Comparison of ENCODE assay signal across 1 cellular context in the genomic region with DNA sequence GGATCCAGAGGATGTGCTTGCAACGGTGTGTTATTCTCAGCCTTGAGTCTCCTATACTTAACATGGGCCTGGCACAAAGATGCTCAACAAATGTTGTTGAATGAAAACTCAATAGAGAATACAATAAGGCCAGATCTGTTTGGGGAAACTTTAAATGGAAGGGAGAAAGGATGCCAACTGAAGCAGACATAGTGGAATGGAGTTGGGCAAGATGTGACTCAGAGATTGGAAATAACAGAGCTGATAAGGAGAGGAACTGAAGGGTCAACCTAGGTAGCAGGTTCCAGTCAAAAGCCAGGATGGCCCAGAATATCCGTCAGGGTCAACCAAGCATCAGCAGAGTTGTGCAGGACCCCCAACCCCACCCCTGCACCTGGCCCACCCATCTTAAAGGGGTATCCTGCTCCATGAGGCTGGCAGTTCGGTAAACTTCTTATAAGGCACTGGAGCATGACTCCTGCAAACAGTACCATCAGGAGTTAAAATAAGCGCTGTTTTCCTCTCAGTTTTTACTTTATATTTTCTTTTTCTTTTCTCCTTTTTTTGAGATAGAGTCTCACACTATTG.
TF ChIP-seq lines count a peak whose summit lies in the region.

No MANE protein-coding gene starts in this region.

TF ChIP-seq in GM23338, 12 proteins besides CTCF, POLR2A, EP300 and RAD21:
- TF ChIP-seq STAT1 (IDR thresholded peaks at IDR 0.05; ENCODE audit: unreplicated experiment) (no peak), JUNB (IDR thresholded peaks at IDR 0.05; ENCODE audit: unreplicated experiment) (no peak), CREB1 (CRISPR knock-in tag; IDR thresholded peaks at IDR 0.05; ENCODE audit: low read depth) (no peak), ZNF331 (CRISPR knock-in tag; IDR thresholded peaks at IDR 0.05; ENCODE audit: low read depth) (no peak), ETS1 (IDR thresholded peaks at IDR 0.05) (no peak), EZH2phosphoT487 (IDR thresholded peaks at IDR 0.05; ENCODE audit: unreplicated experiment) (no peak), ZNF114 (CRISPR knock-in tag; IDR thresholded peaks at IDR 0.05) (no peak), EZH2 (IDR thresholded peaks at IDR 0.05; ENCODE audit: low read depth, unreplicated experiment) (no peak), REST (IDR thresholded peaks at IDR 0.05; ENCODE audit: unreplicated experiment) (no peak), NANOG (IDR thresholded peaks at IDR 0.05; ENCODE audit: borderline replicate concordance) (no peak)
- TF ChIP-seq, protein P1, sequence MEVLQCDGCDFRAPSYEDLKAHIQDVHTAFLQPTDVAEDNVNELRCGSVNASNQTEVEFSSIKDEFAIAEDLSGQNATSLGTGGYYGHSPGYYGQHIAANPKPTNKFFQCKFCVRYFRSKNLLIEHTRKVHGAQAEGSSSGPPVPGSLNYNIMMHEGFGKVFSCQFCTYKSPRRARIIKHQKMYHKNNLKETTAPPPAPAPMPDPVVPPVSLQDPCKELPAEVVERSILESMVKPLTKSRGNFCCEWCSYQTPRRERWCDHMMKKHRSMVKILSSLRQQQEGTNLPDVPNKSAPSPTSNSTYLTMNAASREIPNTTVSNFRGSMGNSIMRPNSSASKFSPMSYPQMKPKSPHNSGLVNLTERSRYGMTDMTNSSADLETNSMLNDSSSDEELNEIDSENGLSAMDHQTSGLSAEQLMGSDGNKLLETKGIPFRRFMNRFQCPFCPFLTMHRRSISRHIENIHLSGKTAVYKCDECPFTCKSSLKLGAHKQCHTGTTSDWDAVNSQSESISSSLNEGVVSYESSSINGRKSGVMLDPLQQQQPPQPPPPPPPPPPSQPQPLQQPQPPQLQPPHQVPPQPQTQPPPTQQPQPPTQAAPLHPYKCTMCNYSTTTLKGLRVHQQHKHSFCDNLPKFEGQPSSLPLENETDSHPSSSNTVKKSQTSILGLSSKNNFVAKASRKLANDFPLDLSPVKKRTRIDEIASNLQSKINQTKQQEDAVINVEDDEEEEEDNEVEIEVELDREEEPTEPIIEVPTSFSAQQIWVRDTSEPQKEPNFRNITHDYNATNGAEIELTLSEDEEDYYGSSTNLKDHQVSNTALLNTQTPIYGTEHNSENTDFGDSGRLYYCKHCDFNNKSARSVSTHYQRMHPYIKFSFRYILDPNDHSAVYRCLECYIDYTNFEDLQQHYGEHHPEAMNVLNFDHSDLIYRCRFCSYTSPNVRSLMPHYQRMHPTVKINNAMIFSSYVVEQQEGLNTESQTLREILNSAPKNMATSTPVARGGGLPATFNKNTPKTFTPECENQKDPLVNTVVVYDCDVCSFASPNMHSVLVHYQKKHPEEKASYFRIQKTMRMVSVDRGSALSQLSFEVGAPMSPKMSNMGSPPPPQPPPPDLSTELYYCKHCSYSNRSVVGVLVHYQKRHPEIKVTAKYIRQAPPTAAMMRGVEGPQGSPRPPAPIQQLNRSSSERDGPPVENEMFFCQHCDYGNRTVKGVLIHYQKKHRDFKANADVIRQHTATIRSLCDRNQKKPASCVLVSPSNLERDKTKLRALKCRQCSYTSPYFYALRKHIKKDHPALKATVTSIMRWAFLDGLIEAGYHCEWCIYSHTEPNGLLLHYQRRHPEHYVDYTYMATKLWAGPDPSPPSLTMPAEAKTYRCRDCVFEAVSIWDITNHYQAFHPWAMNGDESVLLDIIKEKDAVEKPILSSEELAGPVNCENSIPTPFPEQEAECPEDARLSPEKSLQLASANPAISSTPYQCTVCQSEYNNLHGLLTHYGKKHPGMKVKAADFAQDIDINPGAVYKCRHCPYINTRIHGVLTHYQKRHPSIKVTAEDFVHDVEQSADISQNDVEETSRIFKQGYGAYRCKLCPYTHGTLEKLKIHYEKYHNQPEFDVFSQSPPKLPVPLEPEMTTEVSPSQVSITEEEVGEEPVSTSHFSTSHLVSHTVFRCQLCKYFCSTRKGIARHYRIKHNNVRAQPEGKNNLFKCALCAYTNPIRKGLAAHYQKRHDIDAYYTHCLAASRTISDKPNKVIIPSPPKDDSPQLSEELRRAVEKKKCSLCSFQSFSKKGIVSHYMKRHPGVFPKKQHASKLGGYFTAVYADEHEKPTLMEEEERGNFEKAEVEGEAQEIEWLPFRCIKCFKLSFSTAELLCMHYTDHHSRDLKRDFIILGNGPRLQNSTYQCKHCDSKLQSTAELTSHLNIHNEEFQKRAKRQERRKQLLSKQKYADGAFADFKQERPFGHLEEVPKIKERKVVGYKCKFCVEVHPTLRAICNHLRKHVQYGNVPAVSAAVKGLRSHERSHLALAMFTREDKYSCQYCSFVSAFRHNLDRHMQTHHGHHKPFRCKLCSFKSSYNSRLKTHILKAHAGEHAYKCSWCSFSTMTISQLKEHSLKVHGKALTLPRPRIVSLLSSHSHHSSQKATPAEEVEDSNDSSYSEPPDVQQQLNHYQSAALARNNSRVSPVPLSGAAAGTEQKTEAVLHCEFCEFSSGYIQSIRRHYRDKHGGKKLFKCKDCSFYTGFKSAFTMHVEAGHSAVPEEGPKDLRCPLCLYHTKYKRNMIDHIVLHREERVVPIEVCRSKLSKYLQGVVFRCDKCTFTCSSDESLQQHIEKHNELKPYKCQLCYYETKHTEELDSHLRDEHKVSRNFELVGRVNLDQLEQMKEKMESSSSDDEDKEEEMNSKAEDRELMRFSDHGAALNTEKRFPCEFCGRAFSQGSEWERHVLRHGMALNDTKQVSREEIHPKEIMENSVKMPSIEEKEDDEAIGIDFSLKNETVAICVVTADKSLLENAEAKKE (CRISPR knock-in tag; IDR thresholded peaks at IDR 0.05), result no peak
TF ChIP-seq in GM23338: peak in this region for 0.
